Comparison of ENCODE assay signal across 24 cellular contexts in genomic region chr18:77736817-77737216, GRCh38.
"Had no signal": no experiment of that assay in that cellular context is flagged by ENCODE, and none has a peak within 500 bp of the region (broad histone marks: within the 10 kb centered on the region; RNA-seq: fewer than 3 reads in every experiment).

No MANE protein-coding gene starts in this region.

- DNase-seq: activated CD4-positive, alpha-beta T cell treated with anti-CD3 and anti-CD28 coated beads, Interleukin-2, amount 10 ng/mL, durations not matched to agents 24 days and 14 days; activated CD4-positive, alpha-beta T cell treated with anti-CD3 and anti-CD28 coated beads, Interleukin-2, amount 50 U/mL, for 4 hours; activated CD8-positive, alpha-beta T cell treated with anti-CD3 and anti-CD28 coated beads for 36 hours; activated effector memory CD4-positive, alpha-beta T cell treated with anti-CD3 and anti-CD28 coated beads, Interleukin-2, amount 50 U/mL, for 16 hours; activated naive CD4-positive, alpha-beta T cell; activated naive CD4-positive, alpha-beta T cell treated with anti-CD3 and anti-CD28 coated beads, Interleukin-2, amount 50 U/mL, for 16 hours; activated naive CD8-positive, alpha-beta T cell treated with anti-CD3 and anti-CD28 coated beads for 36 hours; activated T-cell treated with anti-CD3 and anti-CD28 coated beads, Interleukin-2, amount 50 U/mL, for 1 hour; activated T-cell treated with anti-CD3 and anti-CD28 coated beads, Interleukin-2, amount 50 U/mL, for 72 hours; amniotic stem cell; aorta; colonic mucosa; NCI-H1048; NCI-H1105 treated with DMSO at 0.1 percent for 48 hours; NCI-H1436; NCI-H1694; NCI-H2029; NCI-H345; NCI-H524 treated with DMSO at 0.1 percent for 48 hours; NK-92 treated with Interleukin-12 subunit alpha and Interleukin-12 subunit beta, amount 100 ng/mL, for 24 hours; PC-9; Right ventricle myocardium superior; SJCRH30 had no signal

- ATAC-seq: activated CD8-positive, alpha-beta T cell treated with anti-CD3 and anti-CD28 coated beads for 36 hours; activated T-cell treated with anti-CD3 and anti-CD28 coated beads, Interleukin-2, amount 50 U/mL, for 72 hours; activated T-helper 17 cell treated with anti-CD3 and anti-CD28 coated beads, Interleukin-2, amount 50 U/mL, for 72 hours had no signal
